ENCODE assay signal across 6 cellular contexts in genomic region chr15:98403169-98403568, GRCh38.
"Had no signal": no experiment of that assay in that cellular context is flagged by ENCODE, and none has a peak within 500 bp of the region (broad histone marks: within the 10 kb centered on the region; RNA-seq: fewer than 3 reads in every experiment).

No MANE protein-coding gene starts in this region.

- H3K27ac Mint-ChIP-seq: IgD-negative memory B cell had no signal

- ATAC-seq: HepG2 had no signal

- H3K27ac ChIP-seq: HL-60 had no signal

- H3K27me3 Mint-ChIP-seq: IgD-negative memory B cell had no signal

- H3K4me1 Mint-ChIP-seq: IgD-negative memory B cell had no signal

- H3K4me3 ChIP-seq: K562 had no signal

- H3K36me3 Mint-ChIP-seq: IgD-negative memory B cell had no signal

- H3K9me3 Mint-ChIP-seq: IgD-negative memory B cell had no signal

- DNase-seq: IMR-90, KBM-7 had no signal
